ENCODE assay signal across 8 cellular contexts in genomic region chr17:63622571-63623390, GRCh38. TPM values are rescaled to one million over a fixed set of nuclear protein-coding genes. Genes with fewer than 3 reads are reported as not detected.
DNase-seq lines count a peak whose midpoint lies in the region; ATAC-seq and TF ChIP-seq lines count a peak whose summit lies in the region.

No MANE protein-coding gene starts in this region.

- ATAC-seq in GM21723 (IDR thresholded peaks at IDR 0.05; ENCODE audit: unreplicated experiment): peak; percentile 35
- peak; percentile 35 for ATAC-seq in T-helper 17 cell

- H3K27me3 Mint-ChIP-seq in T-helper 17 cell (no peaks in the 10 kb centered on the region), progenitor cell of endocrine pancreas (peaks cover 3% of the 10 kb centered on the region)

- no peaks in the 10 kb centered on the region for H3K27me3 ChIP-seq in right atrium auricular region

- H3K9me3 ChIP-seq in T-helper 17 cell (ENCODE audit: control insufficient read depth, low read length, poor library complexity, severe bottlenecking) (no peaks in the 10 kb centered on the region), right atrium auricular region (no peaks in the 10 kb centered on the region)

- H3K9me3 Mint-ChIP-seq in progenitor cell of endocrine pancreas (ENCODE audit: low read depth): no peaks in the 10 kb centered on the region

- H3K4me3 Mint-ChIP-seq in T-helper 17 cell (peak overlapping the region; percentile 97), progenitor cell of endocrine pancreas (ENCODE audit: low read depth) (peak overlapping the region; percentile 96)

- H3K36me3 ChIP-seq in right atrium auricular region: no peaks in the 10 kb centered on the region

- peak overlapping the region; percentile 78 to 87 for H3K27ac ChIP-seq in right atrium auricular region

- DNase-seq in Daoy (ENCODE audit: low read depth): peak; percentile 86
- DNase-seq in KG1 (lab: John Stamatoyannopoulos, UW): peak; percentile 31
- peak; percentile 44 to 56 (median 48) for DNase-seq in T-helper 17 cell
- peak in 50 of 58 donors; percentile 6 to 76 (median 45) for DNase-seq in anterior cingulate cortex (lab: John Stamatoyannopoulos, UW)
- DNase-seq in right atrium auricular region (ENCODE audit: low spot score): peak; percentile 65
- peak; percentile 63 for DNase-seq in progenitor cell of endocrine pancreas (ENCODE audit: low spot score, unreplicated experiment)
- DNase-seq in cortex of kidney (lab: John Stamatoyannopoulos, UW): no peak

- peak overlapping the region; percentile 86 for H3K27ac Mint-ChIP-seq in T-helper 17 cell
- peak overlapping the region; percentile 93 for H3K27ac Mint-ChIP-seq in progenitor cell of endocrine pancreas

- H3K4me1 Mint-ChIP-seq in T-helper 17 cell: peaks cover 36% of the 10 kb centered on the region
- H3K4me1 Mint-ChIP-seq in progenitor cell of endocrine pancreas (ENCODE audit: low read depth): peaks cover 16% of the 10 kb centered on the region

- peaks cover 0 to 47% of the 10 kb centered on the region in 2 donors for H3K4me1 ChIP-seq in right atrium auricular region

- no peak for TF ChIP-seq CTCF in right atrium auricular region (IDR thresholded peaks at IDR 0.05)
- TF ChIP-seq CTCF in progenitor cell of endocrine pancreas (IDR thresholded peaks at IDR 0.05; ENCODE audit: unreplicated experiment): no peak

- H3K36me3 Mint-ChIP-seq in T-helper 17 cell (ENCODE audit: low read depth): peaks cover 2% of the 10 kb centered on the region
- H3K36me3 Mint-ChIP-seq in progenitor cell of endocrine pancreas (ENCODE audit: insufficient read depth): no peaks in the 10 kb centered on the region

- peak overlapping the region; percentile 70 to 82 for H3K4me3 ChIP-seq in right atrium auricular region

RNA-seq across cellular contexts. Expression of gene MAP3K3, which starts 0.6 kb away (rescaled TPM):
- 16.8 and 19.7 TPM in 2 replicates for total RNA-seq in Daoy (2014; rRNA removed; shearing (Covaris generic))
- total RNA-seq in T-helper 17 cell (10 to 100 TPM; 74.1 to 85.0 TPM), right atrium auricular region (10 to 100 TPM; 38.2 to 94.7 TPM), progenitor cell of endocrine pancreas (19.1 and 22.0 TPM in 2 replicates)

RNA-seq across cellular contexts. Expression of gene TACO1, which starts 22.1 kb away (rescaled TPM):
- total RNA-seq in Daoy (2014; rRNA removed; shearing (Covaris generic)): 22.9 and 23.8 TPM in 2 replicates
- total RNA-seq in T-helper 17 cell (10 to 100 TPM; 11.0 to 11.8 TPM), right atrium auricular region (10 to 100 TPM; 18.2 to 27.7 TPM), progenitor cell of endocrine pancreas (18.2 and 19.2 TPM in 2 replicates)
